10 cellular contexts compared by ENCODE assay signal in genomic region chr20:45254867-45255266, GRCh38. TPM values are rescaled to one million over a fixed set of nuclear protein-coding genes. Genes with fewer than 3 reads are reported as not detected.
DNase-seq lines count a peak whose midpoint lies in the region; ATAC-seq, FAIRE-seq and TF ChIP-seq lines count a peak whose summit lies in the region.
"Had no signal": no experiment of that assay in that cellular context is flagged by ENCODE, and none has a peak within 500 bp of the region (broad histone marks: within the 10 kb centered on the region; RNA-seq: fewer than 3 reads in every experiment).

No MANE protein-coding gene starts in this region.

- H3K4me1 ChIP-seq in neural progenitor cell (peaks cover 12% of the 10 kb centered on the region), BE2C (no peaks in the 10 kb centered on the region)

- no peak overlapping the region for H3K4me3 Mint-ChIP-seq in neural progenitor cell
- H3K4me3 Mint-ChIP-seq: dendritic cell treated with granulocyte-macrophage colony-stimulating factor and Interleukin-4, amounts not matched to agents 40 ng/mL and 50 ng/mL, for 4 days had no signal

- no peak overlapping the region for H2AFZ ChIP-seq in neural progenitor cell (replicated peaks)

- no peaks in the 10 kb centered on the region for H3K36me3 Mint-ChIP-seq in neural progenitor cell

- no peaks in the 10 kb centered on the region for H3F3A ChIP-seq in neural progenitor cell (ENCODE audit: low read depth)

- H3K27me3 ChIP-seq in bronchial epithelial cell (ENCODE audit: control insufficient read depth, insufficient read depth, low read length) (peaks cover 4% of the 10 kb centered on the region), neural progenitor cell (peaks cover 1% of the 10 kb centered on the region), BE2C (peaks cover 21% of the 10 kb centered on the region)

- H3K9me3 Mint-ChIP-seq in neural progenitor cell = no peaks in the 10 kb centered on the region
- H3K9me3 Mint-ChIP-seq: dendritic cell treated with granulocyte-macrophage colony-stimulating factor and Interleukin-4, amounts not matched to agents 40 ng/mL and 50 ng/mL, for 4 days had no signal

- ATAC-seq in GM21786 (IDR thresholded peaks at IDR 0.05; ENCODE audit: unreplicated experiment) = no peak

- H3K36me3 ChIP-seq in bronchial epithelial cell (ENCODE audit: control insufficient read depth, insufficient read depth, low read length) (peaks cover 5% of the 10 kb centered on the region), neural progenitor cell (no peaks in the 10 kb centered on the region), BE2C (no peaks in the 10 kb centered on the region)

- H3K4me3 ChIP-seq in bronchial epithelial cell (ENCODE audit: low read depth, low read length) = no peak overlapping the region
- H3K4me3 ChIP-seq in neural progenitor cell = no peak overlapping the region
- H3K4me3 ChIP-seq in BE2C (ENCODE audit: low read depth, low read length) = no peak overlapping the region

- H3K9ac ChIP-seq in neural progenitor cell = no peak overlapping the region

- H3K27ac Mint-ChIP-seq in neural progenitor cell = peak overlapping the region; percentile 42
- H3K27ac Mint-ChIP-seq: dendritic cell treated with granulocyte-macrophage colony-stimulating factor and Interleukin-4, amounts not matched to agents 40 ng/mL and 50 ng/mL, for 4 days had no signal

- peaks cover 11% of the 10 kb centered on the region for H3K27me3 Mint-ChIP-seq in neural progenitor cell (ENCODE audit: insufficient read depth, low read depth)
- H3K27me3 Mint-ChIP-seq: dendritic cell treated with granulocyte-macrophage colony-stimulating factor and Interleukin-4, amounts not matched to agents 40 ng/mL and 50 ng/mL, for 4 days had no signal

- TF ChIP-seq CTCF in C4-2B (conservative IDR thresholded peaks at IDR 0.05) (no peak), bronchial epithelial cell (IDR thresholded peaks at IDR 0.05; ENCODE audit: insufficient read depth, low read length, severe bottlenecking) (no peak), neural progenitor cell (IDR thresholded peaks at IDR 0.05) (no peak), BE2C (IDR thresholded peaks at IDR 0.05; ENCODE audit: low read depth, low read length) (no peak)

- FAIRE-seq in bronchial epithelial cell (lab: Jason Lieb, UNC) = peak; percentile 58

- H3K27ac ChIP-seq in C4-2B (peak overlapping the region; percentile 66; the same call in 1 of the 2 replicates), neural progenitor cell (no peak overlapping the region)

- H3K79me2 ChIP-seq in neural progenitor cell (ENCODE audit: low read depth) = no peaks in the 10 kb centered on the region

- H3K9me3 ChIP-seq in neural progenitor cell (ENCODE audit: low read depth) (no peaks in the 10 kb centered on the region), BE2C (no peaks in the 10 kb centered on the region)

- H4K20me1 ChIP-seq in neural progenitor cell (ENCODE audit: low read depth) = no peaks in the 10 kb centered on the region

- no peak overlapping the region for H3K4me2 ChIP-seq in neural progenitor cell

- DNase-seq in LHCN-M2 (ENCODE audit: low read depth) = peak; percentile 45
- peak; percentile 93 for DNase-seq in bronchial epithelial cell (ENCODE audit: low read depth)
- peak; percentile 18 for DNase-seq in neural progenitor cell (ENCODE audit: low spot score)
- DNase-seq in NCI-H774 (lab: John Stamatoyannopoulos, UW) = no peak
- no peak for DNase-seq in BE2C
- no peak for DNase-seq in NCI-H1105 treated with DMSO at 0.1 percent for 48 hours (lab: John Stamatoyannopoulos, UW)
- DNase-seq: DND-41 had no signal

- peaks cover 40% of the 10 kb centered on the region for H3K4me1 Mint-ChIP-seq in neural progenitor cell

RNA-seq across cellular contexts. Expression of gene SLPI, which starts 0.5 kb away (rescaled TPM):
- total RNA-seq in LHCN-M2 (2014; rRNA removed) (not detected in 2 replicates), bronchial epithelial cell (854 and 2,253 TPM in 2 replicates), neural progenitor cell (ENCODE audit: low replicate concordance) (not detected in 2 replicates)
- polyA plus RNA-seq in LHCN-M2 (2012) = not detected
- polyA plus RNA-seq in BE2C (2012; ENCODE audit: insufficient read depth, insufficient read length, low read depth) = not detected

RNA-seq across cellular contexts. Expression of gene SEMG2, which starts 33.7 kb away (rescaled TPM):
- total RNA-seq in LHCN-M2 (2014; rRNA removed) = not detected in 2 replicates
- not detected for polyA plus RNA-seq in LHCN-M2 (2012)
- not detected in 2 replicates for total RNA-seq in bronchial epithelial cell
- total RNA-seq in neural progenitor cell (ENCODE audit: low replicate concordance) = not detected in 2 replicates
- polyA plus RNA-seq in BE2C (2012; ENCODE audit: insufficient read depth, insufficient read length, low read depth) = not detected

RNA-seq across cellular contexts. Expression of gene SEMG1, which starts 48.0 kb away (rescaled TPM):
- not detected in 2 replicates for total RNA-seq in LHCN-M2 (2014; rRNA removed)
- polyA plus RNA-seq in LHCN-M2 (2012) = not detected
- total RNA-seq in bronchial epithelial cell = not detected in 2 replicates
- total RNA-seq in neural progenitor cell (ENCODE audit: low replicate concordance) = not detected in 2 replicates
- polyA plus RNA-seq in BE2C (2012; ENCODE audit: insufficient read depth, insufficient read length, low read depth) = not detected

RNA-seq across cellular contexts. Expression of gene RBPJL, which starts 51.8 kb away (rescaled TPM):
- not detected in 2 replicates for total RNA-seq in LHCN-M2 (2014; rRNA removed)
- polyA plus RNA-seq in LHCN-M2 (2012) = not detected
- not detected in 2 replicates for total RNA-seq in bronchial epithelial cell
- total RNA-seq in neural progenitor cell (ENCODE audit: low replicate concordance) = not detected in 2 replicates
- not detected for polyA plus RNA-seq in BE2C (2012; ENCODE audit: insufficient read depth, insufficient read length, low read depth)

RNA-seq across cellular contexts. Expression of gene MATN4, which starts 53.2 kb away (rescaled TPM):
- 0.23 TPM in 1 of 2 replicates, not detected in the other for total RNA-seq in LHCN-M2 (2014; rRNA removed)
- polyA plus RNA-seq in LHCN-M2 (2012) = 0.05 TPM
- 0.13 and 0.26 TPM in 2 replicates for total RNA-seq in bronchial epithelial cell
- 0.06 TPM in 1 of 2 replicates, not detected in the other for total RNA-seq in neural progenitor cell (ENCODE audit: low replicate concordance)
- not detected for polyA plus RNA-seq in BE2C (2012; ENCODE audit: insufficient read depth, insufficient read length, low read depth)

Comparison
In these comparisons a context has a peak if more than half of its experiments do, and no peak if none do; other contexts are left out.
1. DNase-seq: peak in LHCN-M2 (single experiment), bronchial epithelial cell (single experiment) and neural progenitor cell (single experiment); none in NCI-H774 (single experiment), BE2C (single experiment) and NCI-H1105 treated with DMSO at 0.1 percent for 48 hours (single experiment).
2. RNA of gene SLPI, which starts 0.5 kb away (total RNA-seq): 854 to 2,253 TPM in bronchial epithelial cell; not detected in LHCN-M2 and not detected in neural progenitor cell; every median in the first group is over 100 times any median in the second.